Comparison of ENCODE assay signal across 24 cellular contexts in the genomic region with DNA sequence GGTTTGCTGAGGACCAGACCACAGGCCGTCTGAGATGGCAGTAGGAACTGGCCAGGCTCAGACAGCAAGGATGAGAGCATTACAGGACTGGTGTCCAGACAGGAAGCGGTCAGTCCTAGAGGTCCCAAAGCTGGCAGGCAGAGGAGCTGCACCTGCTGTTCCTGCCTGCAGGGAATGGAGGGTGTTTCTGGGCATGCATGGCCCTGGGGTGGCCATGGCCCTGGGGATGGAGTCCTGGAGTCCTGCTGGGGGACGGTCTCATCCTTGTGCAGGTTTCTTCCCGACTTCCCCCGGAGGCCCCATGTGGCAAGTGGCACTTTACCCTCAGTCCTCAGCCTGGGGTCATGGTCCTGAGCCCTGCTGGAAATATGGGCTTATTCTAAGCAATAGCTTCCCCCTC.
"Had no signal": no experiment of that assay in that cellular context is flagged by ENCODE, and none has a peak within 500 bp of the region (broad histone marks: within the 10 kb centered on the region; RNA-seq: fewer than 3 reads in every experiment).

No MANE protein-coding gene starts in this region.

- H3K9me3 ChIP-seq: SJCRH30 had no signal

- H3K4me3 ChIP-seq: K562, SJCRH30 had no signal

- H3K4me1 Mint-ChIP-seq: IgD-negative memory B cell had no signal

- H3K36me3 Mint-ChIP-seq: IgD-negative memory B cell had no signal

- H3K4me3 Mint-ChIP-seq: IgD-negative memory B cell had no signal

- H3K27ac Mint-ChIP-seq: IgD-negative memory B cell had no signal

- H3K4me1 ChIP-seq: SJCRH30 had no signal

- H3K27me3 ChIP-seq: SJCRH30 had no signal

- H3K36me3 ChIP-seq: SJCRH30 had no signal

- H3K27me3 Mint-ChIP-seq: IgD-negative memory B cell had no signal

- H3K27ac ChIP-seq: HL-60, KMS-11, SJCRH30 had no signal

- DNase-seq: Kasumi-1; MM.1S; NCI-H1105; NCI-H1417; NCI-H1436 treated with DMSO at 0.1 percent for 48 hours; NCI-H1694; NCI-H187 treated with DMSO at 0.1 percent for 48 hours; NCI-H2029 treated with DMSO at 0.1 percent for 48 hours; NCI-H2171 treated with DMSO at 0.1 percent for 48 hours; NCI-H345; NCI-H446 treated with DMSO at 0.1 percent for 48 hours; NCI-H510A treated with DMSO at 0.1 percent for 48 hours; NCI-H82; NK-92 treated with Interleukin-12 subunit alpha and Interleukin-12 subunit beta, amount 100 ng/mL, for 24 hours; PC-3; SHP77 treated with DMSO at 0.1 percent for 48 hours; SJCRH30 had no signal

- ATAC-seq: K562, Panc1, PC-3, Right ventricle myocardium inferior, SK-N-SH treated with all-trans-retinoic acid at 6 μM for 48 hours had no signal
